Comparison of ENCODE assay signal across 8 cellular contexts in genomic region chr12:118058881-118059644, GRCh38. TPM values are rescaled to one million over a fixed set of nuclear protein-coding genes. Genes with fewer than 3 reads are reported as not detected.
DNase-seq lines count a peak whose midpoint lies in the region; ATAC-seq, FAIRE-seq and TF ChIP-seq lines count a peak whose summit lies in the region.

No MANE protein-coding gene starts in this region.

- H3K4me1 ChIP-seq in HUES48 (ENCODE audit: control insufficient read depth, insufficient read depth, low read length) (peaks cover 23% of the 10 kb centered on the region), hepatocyte (ENCODE audit: insufficient read depth) (peaks cover 31% of the 10 kb centered on the region)

- peaks cover 42% of the 10 kb centered on the region for H3K4me1 Mint-ChIP-seq in stimulated activated memory B cell treated with anti-CD40 and anti-IgM and Interleukin-4, amounts not matched to agents 10 μg/mL and 1 μg/mL and 100 μg/mL, for 72 hours

- peaks cover 71% of the 10 kb centered on the region for H3K79me2 ChIP-seq in hepatocyte

- peak overlapping the region; percentile 81 for H3K4me3 Mint-ChIP-seq in stimulated activated memory B cell treated with anti-CD40 and anti-IgM and Interleukin-4, amounts not matched to agents 10 μg/mL and 1 μg/mL and 100 μg/mL, for 72 hours

- H3K9me3 Mint-ChIP-seq in activated naive CD4-positive, alpha-beta T cell treated with anti-CD3 and anti-CD28 coated beads, Interleukin-2, amount 50 U/mL, for 72 hours = no peaks in the 10 kb centered on the region
- H3K9me3 Mint-ChIP-seq in stimulated activated memory B cell treated with anti-CD40 and anti-IgM and Interleukin-4, amounts not matched to agents 10 μg/mL and 1 μg/mL and 100 μg/mL, for 72 hours = no peaks in the 10 kb centered on the region

- H3K9me3 ChIP-seq in HUES48 (ENCODE audit: control insufficient read depth, insufficient read depth, low read length) = no peaks in the 10 kb centered on the region
- no peaks in the 10 kb centered on the region for H3K9me3 ChIP-seq in hepatocyte (ENCODE audit: low read depth)

- H3K9me2 ChIP-seq in hepatocyte (replicated peaks; ENCODE audit: insufficient read depth) = no peaks in the 10 kb centered on the region

- no peak overlapping the region for H2AFZ ChIP-seq in hepatocyte

- H3K36me3 ChIP-seq in HUES48 (ENCODE audit: control insufficient read depth, insufficient read depth, low read length) (peaks cover 3% of the 10 kb centered on the region; the same call in 1 of the 2 replicates), hepatocyte (replicated peaks; ENCODE audit: insufficient read depth, low read depth) (no peaks in the 10 kb centered on the region)

- peak overlapping the region; percentile 90 for H3K4me2 ChIP-seq in hepatocyte

- no peak for TF ChIP-seq CTCF in hepatocyte (IDR thresholded peaks at IDR 0.05; ENCODE audit: poor library complexity)

- no peaks in the 10 kb centered on the region for H3K27me3 Mint-ChIP-seq in stimulated activated memory B cell treated with anti-CD40 and anti-IgM and Interleukin-4, amounts not matched to agents 10 μg/mL and 1 μg/mL and 100 μg/mL, for 72 hours

- WGBS in hepatocyte (ENCODE audit: low lambda C conversion rate, missing lambda C conversion rate) = 76% methylated on average over 12 of the region's 12 CpGs

- ATAC-seq in activated naive CD4-positive, alpha-beta T cell treated with anti-CD3 and anti-CD28 coated beads, Interleukin-2, amount 50 U/mL, for 72 hours = no peak
- no peak for ATAC-seq in stimulated activated memory B cell treated with anti-CD40 and anti-IgM and Interleukin-4, amounts not matched to agents 10 μg/mL and 1 μg/mL and 100 μg/mL, for 72 hours
- no peak for ATAC-seq in HG03378 (IDR thresholded peaks at IDR 0.05; ENCODE audit: unreplicated experiment)

- H3K9ac ChIP-seq in HUES48 (ENCODE audit: low read depth, low read length) = no peak overlapping the region

- H3K27me3 ChIP-seq in HUES48 (ENCODE audit: control insufficient read depth, insufficient read depth, low read length) (no peaks in the 10 kb centered on the region), hepatocyte (no peaks in the 10 kb centered on the region)

- no peak for DNase-seq in activated naive CD4-positive, alpha-beta T cell treated with anti-CD3 and anti-CD28 coated beads, Interleukin-2, amount 50 U/mL, for 72 hours (ENCODE audit: low spot score in 2 of 2)
- DNase-seq in hepatocyte (ENCODE audit: low spot score) (no peak), urothelium cell line (ENCODE audit: low spot score) (no peak), NCI-H2107 (lab: John Stamatoyannopoulos, UW) (no peak), NCI-H226 (no peak)

- no peak for FAIRE-seq in urothelium cell line (lab: Jason Lieb, UNC)

- peak overlapping the region; percentile 93 to 95 for H3K27ac Mint-ChIP-seq in activated naive CD4-positive, alpha-beta T cell treated with anti-CD3 and anti-CD28 coated beads, Interleukin-2, amount 50 U/mL, for 72 hours
- peak overlapping the region; percentile 90 for H3K27ac Mint-ChIP-seq in stimulated activated memory B cell treated with anti-CD40 and anti-IgM and Interleukin-4, amounts not matched to agents 10 μg/mL and 1 μg/mL and 100 μg/mL, for 72 hours

- H3K36me3 Mint-ChIP-seq in activated naive CD4-positive, alpha-beta T cell treated with anti-CD3 and anti-CD28 coated beads, Interleukin-2, amount 50 U/mL, for 72 hours = peaks cover 15 to 31% of the 10 kb centered on the region in 2 donors
- H3K36me3 Mint-ChIP-seq in stimulated activated memory B cell treated with anti-CD40 and anti-IgM and Interleukin-4, amounts not matched to agents 10 μg/mL and 1 μg/mL and 100 μg/mL, for 72 hours = peaks cover 7% of the 10 kb centered on the region

- H3K4me3 ChIP-seq in HUES48 (ENCODE audit: low read depth, low read length) (peak overlapping the region; percentile 84), hepatocyte (peak overlapping the region; percentile 80)

- peak overlapping the region; percentile 97 for H3K27ac ChIP-seq in HUES48 (ENCODE audit: low read depth, low read length)
- peak overlapping the region; percentile 98 for H3K27ac ChIP-seq in hepatocyte

- no peaks in the 10 kb centered on the region for H4K20me1 ChIP-seq in hepatocyte (ENCODE audit: insufficient read depth, poor library complexity, severe bottlenecking)

RNA-seq across cellular contexts. Expression of gene WSB2, which starts 1.9 kb away (rescaled TPM):
- total RNA-seq in activated naive CD4-positive, alpha-beta T cell treated with anti-CD3 and anti-CD28 coated beads, Interleukin-2, amount 50 U/mL, for 72 hours = 10 to 100 TPM; 39.7 to 61.6 TPM
- total RNA-seq in hepatocyte = 86.2 and 99.5 TPM in 2 replicates
- polyA plus RNA-seq in hepatocyte = 45.4 and 51.5 TPM in 2 replicates

RNA-seq across cellular contexts. Expression of gene RFC5, which starts 42.6 kb away (rescaled TPM):
- 10 to 100 TPM; 69.6 to 88.0 TPM for total RNA-seq in activated naive CD4-positive, alpha-beta T cell treated with anti-CD3 and anti-CD28 coated beads, Interleukin-2, amount 50 U/mL, for 72 hours
- 16.3 and 18.6 TPM in 2 replicates for total RNA-seq in hepatocyte
- 12.6 and 17.3 TPM in 2 replicates for polyA plus RNA-seq in hepatocyte

RNA-seq across cellular contexts. Expression of gene VSIG10, which starts 44.7 kb away (rescaled TPM):
- 1 to 10 TPM; 2.6 to 6.3 TPM for total RNA-seq in activated naive CD4-positive, alpha-beta T cell treated with anti-CD3 and anti-CD28 coated beads, Interleukin-2, amount 50 U/mL, for 72 hours
- 21.0 and 22.8 TPM in 2 replicates for total RNA-seq in hepatocyte
- polyA plus RNA-seq in hepatocyte = 12.0 and 14.6 TPM in 2 replicates
